ENCODE assay signal across 20 cellular contexts in the genomic region with DNA sequence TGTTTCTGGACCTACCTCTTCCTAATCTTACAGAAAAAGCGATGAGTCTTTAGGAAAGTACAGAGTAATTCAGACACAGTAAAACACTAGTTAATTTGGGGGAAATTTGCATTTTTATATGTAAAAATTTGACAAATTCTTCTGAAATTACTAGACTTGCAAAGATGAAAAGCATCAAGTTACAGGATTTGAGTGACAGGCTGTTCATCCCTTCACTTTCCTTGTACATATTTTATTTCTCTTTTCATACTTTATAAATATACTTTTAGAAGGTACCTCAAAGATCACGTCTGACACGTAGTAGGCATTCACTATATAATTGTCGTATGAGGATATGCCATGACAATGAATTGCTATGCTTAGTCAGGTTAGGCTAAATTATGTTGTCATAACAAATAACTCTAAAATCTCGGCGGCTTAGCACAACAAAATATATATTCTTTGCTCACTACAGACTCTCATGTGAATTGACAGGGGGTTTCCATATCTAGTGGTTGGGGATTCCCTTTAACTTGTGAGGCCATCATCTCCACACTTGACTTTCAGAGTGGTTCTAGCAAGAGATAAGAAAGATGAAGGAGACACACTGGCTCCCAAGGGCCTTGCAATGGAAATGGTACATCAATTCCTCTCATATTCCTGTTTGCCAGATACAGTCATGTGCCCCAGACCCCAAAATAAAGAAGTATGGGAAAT.
A peak's percentile ranks its signal among the peaks of the same experiment; 100 is the strongest.
DNase-seq lines count a peak whose midpoint lies in the region; ATAC-seq and TF ChIP-seq lines count a peak whose summit lies in the region.
"Had no signal": no experiment of that assay in that cellular context is flagged by ENCODE, and none has a peak within 500 bp of the region (broad histone marks: within the 10 kb centered on the region; RNA-seq: fewer than 3 reads in every experiment).

No MANE protein-coding gene starts in this region.

- ATAC-seq in GM18498 (IDR thresholded peaks at IDR 0.05; ENCODE audit: unreplicated experiment) (peak; percentile 50), GM19463 (IDR thresholded peaks at IDR 0.05; ENCODE audit: unreplicated experiment) (peak; percentile 89), HG02852 (IDR thresholded peaks at IDR 0.05; ENCODE audit: unreplicated experiment) (peak; percentile 85)
- ATAC-seq: WTC11 had no signal

- no peak for TF ChIP-seq CTCF in VCaP (conservative IDR thresholded peaks at IDR 0.05)

- H3K27ac ChIP-seq in VCaP: peak overlapping the region; percentile 50

- no peak for DNase-seq in SHP77 (lab: John Stamatoyannopoulos, UW)
- DNase-seq in NCI-H510A treated with DMSO at 0.1 percent for 48 hours (lab: John Stamatoyannopoulos, UW): no peak
- DNase-seq in activated CD4-positive, alpha-beta T cell treated with anti-CD3 and anti-CD28 coated beads for 1 hour: no peak
- no peak for DNase-seq in ureter (ENCODE audit: low spot score)
- DNase-seq: CD8-positive, alpha-beta memory T cell; central memory CD4-positive, alpha-beta T cell; DND-41; effector CD4-positive, alpha-beta T cell; esophagus squamous epithelium; glutamatergic neuron; GOT3; immature natural killer cell; NCI-H2227 treated with DMSO at 0.1 percent for 48 hours; NK-92 treated with Interleukin-12 subunit alpha and Interleukin-12 subunit beta, amount 100 ng/mL, for 24 hours; retina had no signal
